In genomic region chr15:45855907-45856579, GRCh38 we compare ENCODE assay signal across 17 cellular contexts.
DNase-seq lines count a peak whose midpoint lies in the region; ATAC-seq and TF ChIP-seq lines count a peak whose summit lies in the region.
"Had no signal": no experiment of that assay in that cellular context is flagged by ENCODE, and none has a peak within 500 bp of the region (broad histone marks: within the 10 kb centered on the region; RNA-seq: fewer than 3 reads in every experiment).

No MANE protein-coding gene starts in this region.

- no peaks in the 10 kb centered on the region for H3K36me3 ChIP-seq in BJ (ENCODE audit: control insufficient read depth, insufficient read depth, low read length)
- no peaks in the 10 kb centered on the region for H3K36me3 ChIP-seq in kidney epithelial cell (ENCODE audit: control insufficient read depth, insufficient read depth, low read length)
- H3K36me3 ChIP-seq: ovary, SJCRH30 had no signal

- ATAC-seq in GM21576 (IDR thresholded peaks at IDR 0.05; ENCODE audit: unreplicated experiment): no peak

- H3K4me3 ChIP-seq in BJ (ENCODE audit: low read depth, low read length): no peak overlapping the region
- H3K4me3 ChIP-seq in kidney epithelial cell (ENCODE audit: low read depth, low read length): no peak overlapping the region
- H3K4me3 ChIP-seq: ovary, SJCRH30 had no signal

- DNase-seq in BJ (ENCODE audit: low read depth) (peak; percentile 12), HS-5 (ENCODE audit: low read depth) (peak; percentile 19), RWPE1 (ENCODE audit: low spot score) (peak; percentile 95), kidney epithelial cell (ENCODE audit: low read depth) (peak; percentile 86), germinal center (ENCODE audit: low spot score) (no peak), T-helper 1 cell (no peak), NCI-H2227 treated with DMSO at 0.1 percent for 48 hours (lab: John Stamatoyannopoulos, UW) (no peak)
- DNase-seq: activated CD4-positive, alpha-beta T cell treated with anti-CD3 and anti-CD28 coated beads for 4 hours; activated gamma-delta T cell; amygdala; cerebellar nuclear complex; endodermal cell; KBM-7; ovary; SJCRH30; stimulated activated CD4-positive, alpha-beta T cell treated with anti-CD3 and anti-CD28 coated beads, Interleukin-2, amount 100 ng/mL, for 24 hours had no signal

- TF ChIP-seq CTCF in BJ (IDR thresholded peaks at IDR 0.05; ENCODE audit: insufficient read depth, low read depth, low read length) (no peak), RWPE1 (conservative IDR thresholded peaks at IDR 0.05; ENCODE audit: low read depth) (no peak), kidney epithelial cell (IDR thresholded peaks at IDR 0.05; ENCODE audit: insufficient read depth, low read length, poor library complexity, severe bottlenecking) (no peak)

- POLR2A ChIA-PET in BJ (lab: Charles Lee) (no interaction called here), RWPE1 (lab: Yijun Ruan, JAX; ENCODE audit: low non-redundant PET) (interaction anchor here (0.6 kb wide), 1 partner anchor 271 kb away, joined by 4 read pairs; no protein-coding TSS in a partner anchor)

- H3K27ac ChIP-seq in RWPE1: no peak overlapping the region
- H3K27ac ChIP-seq: ovary, SJCRH30 had no signal

- H3K27me3 ChIP-seq in BJ (ENCODE audit: control insufficient read depth, insufficient read depth, low read length) (no peaks in the 10 kb centered on the region), kidney epithelial cell (ENCODE audit: control insufficient read depth, insufficient read depth, low read length) (no peaks in the 10 kb centered on the region)
- H3K27me3 ChIP-seq: ovary, SJCRH30 had no signal

- CTCF ChIA-PET in BJ (lab: Yijun Ruan, JAX): interaction anchor here (1.0 kb wide), 1 partner anchor 12 kb away, joined by 3 read pairs; no protein-coding TSS in a partner anchor
- CTCF ChIA-PET in RWPE1 (lab: Yijun Ruan, JAX): no interaction called here

Comparison
In these comparisons a context has a peak if more than half of its experiments do, and no peak if none do; other contexts are left out.
1. DNase-seq: peak in BJ (single experiment), HS-5 (single experiment), RWPE1 (single experiment) and kidney epithelial cell (single experiment); none in germinal center (single experiment), T-helper 1 cell (0 of 5) and NCI-H2227 treated with DMSO at 0.1 percent for 48 hours (single experiment).